In the genomic region with DNA sequence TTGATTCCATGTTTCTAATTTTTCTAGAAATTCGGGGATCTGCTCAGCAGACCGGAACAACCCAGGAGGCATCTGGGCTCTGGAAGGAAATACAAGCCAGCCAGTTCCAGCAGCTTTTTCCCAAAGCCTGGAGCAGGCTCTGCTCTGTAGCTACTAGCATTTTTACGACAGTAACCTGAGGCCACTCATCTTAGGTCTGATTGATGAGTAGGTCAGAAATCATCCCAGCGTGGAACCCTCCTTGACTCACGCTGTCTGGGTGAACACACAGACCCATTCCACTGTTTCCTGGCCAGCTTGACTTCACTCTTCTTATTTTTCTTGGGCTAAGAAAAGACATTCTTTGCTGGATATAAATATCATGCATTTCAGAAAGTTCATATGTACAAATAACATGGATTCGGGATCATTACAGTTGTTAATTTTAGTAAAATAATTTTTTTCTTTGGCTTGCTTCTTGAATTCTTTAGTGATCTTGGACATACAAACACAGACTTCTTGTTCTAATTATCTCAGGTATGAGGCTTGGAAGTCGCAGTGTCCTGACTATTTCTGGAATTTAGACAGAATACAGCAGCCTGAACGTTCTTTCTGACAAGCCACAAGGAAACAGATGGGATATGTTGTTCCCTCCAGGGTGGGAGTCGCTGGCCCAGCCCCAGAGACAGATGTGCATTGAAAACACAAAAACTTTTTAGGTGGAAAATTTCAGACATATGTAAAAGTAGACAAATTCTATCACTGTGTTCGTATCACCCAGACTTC, we compare ENCODE assay signal across 11 cellular contexts. TPM values are rescaled to one million over a fixed set of nuclear protein-coding genes. Genes with fewer than 3 reads are reported as not detected.
DNase-seq lines count a peak whose midpoint lies in the region; ATAC-seq and TF ChIP-seq lines count a peak whose summit lies in the region.
"Had no signal": no experiment of that assay in that cellular context is flagged by ENCODE, and none has a peak within 500 bp of the region (broad histone marks: within the 10 kb centered on the region; RNA-seq: fewer than 3 reads in every experiment).

No MANE protein-coding gene starts in this region.

- DNase-seq in EL = peak; percentile 86
- DNase-seq in LHCN-M2 (ENCODE audit: low read depth) = peak; percentile 68
- peak; percentile 45 to 93 for DNase-seq in cardiac fibroblast (ENCODE audit: low read depth in 2 of 2)
- no peak for DNase-seq in NCI-H1105 (lab: John Stamatoyannopoulos, UW)
- no peak for DNase-seq in Caco-2
- DNase-seq: NCI-H2029 treated with DMSO at 0.1 percent for 48 hours had no signal

- intact Hi-C loops in Caco-2 (cut with micrococcal nuclease; ENCODE audit: unreplicated experiment) = no loop called here

- no peaks in the 10 kb centered on the region for H3K27me3 ChIP-seq in Caco-2 (replicated peaks; ENCODE audit: control insufficient read depth, insufficient read depth, low read length)

- POLR2A ChIA-PET in Caco-2 (lab: Charles Lee) = no interaction called here

- CTCF ChIA-PET in Caco-2 (lab: Charles Lee) = interaction anchor here (0.6 kb wide), 1 partner anchor 1315 kb away, joined by 3 read pairs; no protein-coding TSS in a partner anchor

- ATAC-seq in HG03095 (IDR thresholded peaks at IDR 0.05; ENCODE audit: unreplicated experiment) (no peak), HG03354 (IDR thresholded peaks at IDR 0.05; ENCODE audit: poor library complexity, severe bottlenecking, unreplicated experiment) (no peak)
- ATAC-seq: left lobe of liver had no signal

- no TSS peak for BruUV-seq in Caco-2 (replicated peaks; lab: Mats Ljungman, UMichigan)

- H3K9me3 Mint-ChIP-seq in nephron = no peaks in the 10 kb centered on the region
- H3K9me3 Mint-ChIP-seq in Caco-2 (ENCODE audit: unreplicated experiment) = no peaks in the 10 kb centered on the region
- H3K9me3 Mint-ChIP-seq: central memory CD8-positive, alpha-beta T cell had no signal

- no peak for TF ChIP-seq CTCF in cardiac fibroblast (IDR thresholded peaks at IDR 0.05; ENCODE audit: low read depth, low read length)
- no peak for TF ChIP-seq CTCF in nephron (IDR thresholded peaks at IDR 0.05; ENCODE audit: unreplicated experiment in 3 of 3)
- no peak for TF ChIP-seq CTCF in Caco-2 (IDR thresholded peaks at IDR 0.05; ENCODE audit: insufficient read depth in 1 of 2, low read depth in 1 of 2, low read length in 1 of 2, severe bottlenecking in 1 of 2, unreplicated experiment in 1 of 2)

- H3K4me3 Mint-ChIP-seq in nephron = no peak overlapping the region
- no peak overlapping the region for H3K4me3 Mint-ChIP-seq in Caco-2 (ENCODE audit: unreplicated experiment)

- no peaks in the 10 kb centered on the region for H3K36me3 ChIP-seq in Caco-2 (ENCODE audit: control insufficient read depth, insufficient read depth, low read length)

- no peaks in the 10 kb centered on the region; the same call in 1 of the 2 replicates for H3K9me3 ChIP-seq in Caco-2

- H3K27me3 Mint-ChIP-seq in nephron (ENCODE audit: low read depth) (peaks cover 4% of the 10 kb centered on the region), Caco-2 (ENCODE audit: insufficient read depth, unreplicated experiment) (no peaks in the 10 kb centered on the region)
- H3K27me3 Mint-ChIP-seq: central memory CD8-positive, alpha-beta T cell had no signal

- no peaks in the 10 kb centered on the region; the same call in 1 of the 2 replicates for H3K4me1 ChIP-seq in Caco-2

- peaks cover 14% of the 10 kb centered on the region for H3K4me1 Mint-ChIP-seq in nephron
- no peaks in the 10 kb centered on the region for H3K4me1 Mint-ChIP-seq in Caco-2 (ENCODE audit: low read depth, unreplicated experiment)

- H3K27ac Mint-ChIP-seq in nephron (peak overlapping the region; percentile 75 to 85 (median 76)), Caco-2 (ENCODE audit: unreplicated experiment) (no peak overlapping the region)

- H3K4me3 ChIP-seq in cardiac fibroblast (replicated peaks in 1 of 2; ENCODE audit: low read depth in 2 of 2, low read length in 2 of 2) (peak overlapping the region in 1 of 2 donors; percentile 3), Caco-2 (ENCODE audit: low read depth, low read length) (no peak overlapping the region)

- H3K36me3 Mint-ChIP-seq in nephron (ENCODE audit: low read depth) = no peaks in the 10 kb centered on the region
- no peaks in the 10 kb centered on the region for H3K36me3 Mint-ChIP-seq in Caco-2 (ENCODE audit: insufficient read depth, unreplicated experiment)

RNA-seq across cellular contexts. Expression of a gene that starts 54.6 kb away (rescaled TPM):
- total RNA-seq in LHCN-M2 (2014; rRNA removed) (113 and 134 TPM in 2 replicates), Caco-2 (2022) (80.5 and 85.4 TPM in 2 replicates)
- polyA plus RNA-seq in LHCN-M2 (2012) = 92.0 TPM

Comparison
In these comparisons a context has a peak if more than half of its experiments do, and no peak if none do; other contexts are left out.
1. DNase-seq: peak in EL (single experiment), LHCN-M2 (single experiment) and cardiac fibroblast (2 of 2); none in NCI-H1105 (single experiment) and Caco-2 (0 of 2).